23 cellular contexts compared by ENCODE assay signal in the genomic region with DNA sequence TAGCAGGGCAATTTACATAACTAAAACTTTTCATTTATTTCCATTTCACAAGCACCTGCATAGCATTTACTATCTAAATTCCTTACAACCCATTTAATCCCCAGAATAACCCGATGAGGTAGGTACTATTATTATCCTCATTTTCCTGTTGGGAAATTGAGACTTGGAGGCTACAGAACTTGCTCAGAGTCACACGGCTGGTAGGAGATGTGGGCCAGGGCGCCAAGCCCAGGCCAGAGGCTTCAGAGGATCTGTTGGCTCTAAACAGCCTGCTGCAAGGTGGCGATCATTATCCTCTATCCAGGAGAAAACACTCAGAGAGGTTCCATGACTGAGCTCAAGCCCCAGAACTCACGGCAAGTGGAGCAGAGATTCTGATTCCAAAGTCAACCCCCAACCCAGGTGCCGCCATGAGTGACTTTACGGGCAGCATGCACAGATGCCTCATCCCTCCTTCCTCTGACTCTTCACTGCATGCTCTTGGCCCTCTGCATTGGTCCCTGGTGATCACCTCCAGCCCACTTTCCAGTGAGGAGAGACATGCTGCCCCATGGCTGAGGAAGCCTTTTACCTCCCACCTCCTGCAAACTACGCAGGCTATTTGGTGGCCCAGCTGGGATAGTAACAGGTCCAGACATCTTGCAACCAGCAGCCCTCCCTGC.
A peak's percentile ranks its signal among the peaks of the same experiment; 100 is the strongest.
DNase-seq lines count a peak whose midpoint lies in the region; ATAC-seq and TF ChIP-seq lines count a peak whose summit lies in the region.
"Had no signal": no experiment of that assay in that cellular context is flagged by ENCODE, and none has a peak within 500 bp of the region (broad histone marks: within the 10 kb centered on the region; RNA-seq: fewer than 3 reads in every experiment).

No MANE protein-coding gene starts in this region.

- H3K36me3 ChIP-seq in heart left ventricle (no peaks in the 10 kb centered on the region), thyroid gland (no peaks in the 10 kb centered on the region)
- H3K36me3 ChIP-seq: BLaER1 treated with 17β-estradiol and CSF1 and Interleukin-3, amounts not matched to agents 10 nM and 100 nM; Peyer's patch had no signal

- intact Hi-C loops in heart left ventricle (cut with DNase I) = no loop called here
- intact Hi-C loops in left cardiac atrium (cut with DNase I) = no loop called here
- intact Hi-C loops in thyroid gland (cut with DNase I) = no loop called here
- intact Hi-C loops in Calu3 (cut with micrococcal nuclease; ENCODE audit: unreplicated experiment) = no loop called here

- H3K4me1 ChIP-seq in heart left ventricle = peaks cover 0 to 4% (median 0%) of the 10 kb centered on the region in 12 donors
- no peaks in the 10 kb centered on the region for H3K4me1 ChIP-seq in thyroid gland
- H3K4me1 ChIP-seq: A549, Peyer's patch had no signal

- CTCF ChIA-PET in Calu3 (lab: Charles Lee) = no interaction called here

- H3K9me3 ChIP-seq in heart left ventricle = no peaks in the 10 kb centered on the region
- H3K9me3 ChIP-seq in thyroid gland = no peaks in the 10 kb centered on the region
- H3K9me3 ChIP-seq: A549, Peyer's patch, SK-N-SH had no signal

- BruUV-seq in Calu3 (replicated peaks; lab: Mats Ljungman, UMichigan) = no TSS peak

- no peak for TF ChIP-seq POLR2A in heart left ventricle (IDR thresholded peaks at IDR 0.05)
- TF ChIP-seq POLR2A in thyroid gland (IDR thresholded peaks at IDR 0.05) = no peak

- H3K27ac Mint-ChIP-seq in osteocyte (ENCODE audit: unreplicated experiment) = no peak overlapping the region
- no peak overlapping the region for H3K27ac Mint-ChIP-seq in Calu3 (ENCODE audit: unreplicated experiment)
- H3K27ac Mint-ChIP-seq: CD4-positive, alpha-beta T cell had no signal

- H3K9me3 Mint-ChIP-seq in osteocyte (ENCODE audit: unreplicated experiment) (no peaks in the 10 kb centered on the region), Calu3 (ENCODE audit: low read depth, unreplicated experiment) (no peaks in the 10 kb centered on the region)
- H3K9me3 Mint-ChIP-seq: CD4-positive, alpha-beta T cell had no signal

- DNase-seq in heart left ventricle (peak in 3 of 5 donors; percentile 16 to 42 (median 35)), left cardiac atrium (no peak), ecto neural progenitor cell (ENCODE audit: low spot score) (peak; percentile 33), osteocyte (ENCODE audit: extremely low spot score, unreplicated experiment) (peak; percentile 80), thyroid gland (no peak), Calu3 (no peak)
- DNase-seq: AML-193; CD4-positive, alpha-beta T cell; DMS53; GM23248; H7; KBM-7; MV-4-11; NCI-H1105; NCI-H2029; NCI-H446 treated with DMSO at 0.1 percent for 48 hours; NCI-H526; OCI-M1; Peyer's patch; SK-N-SH had no signal

- H3K27me3 Mint-ChIP-seq in osteocyte (ENCODE audit: unreplicated experiment) = peaks cover 8% of the 10 kb centered on the region
- peaks cover 78% of the 10 kb centered on the region for H3K27me3 Mint-ChIP-seq in Calu3 (ENCODE audit: unreplicated experiment)
- H3K27me3 Mint-ChIP-seq: CD4-positive, alpha-beta T cell had no signal

- no peaks in the 10 kb centered on the region for H3K4me1 Mint-ChIP-seq in osteocyte (ENCODE audit: unreplicated experiment)
- no peaks in the 10 kb centered on the region for H3K4me1 Mint-ChIP-seq in Calu3 (ENCODE audit: low read depth, unreplicated experiment)

- TF ChIP-seq CTCF in heart left ventricle (IDR thresholded peaks at IDR 0.05) (no peak), osteocyte (IDR thresholded peaks at IDR 0.05) (no peak), thyroid gland (IDR thresholded peaks at IDR 0.05) (no peak), Calu3 (IDR thresholded peaks at IDR 0.05; ENCODE audit: unreplicated experiment) (no peak)

- H3K36me3 Mint-ChIP-seq in osteocyte (ENCODE audit: unreplicated experiment) (no peaks in the 10 kb centered on the region), Calu3 (ENCODE audit: insufficient read depth, unreplicated experiment) (no peaks in the 10 kb centered on the region)

- H3K4me3 ChIP-seq in heart left ventricle (no peak overlapping the region), thyroid gland (replicated peaks in 1 of 3) (no peak overlapping the region)
- H3K4me3 ChIP-seq: A549; BLaER1 treated with 17β-estradiol and CSF1 and Interleukin-3, amounts not matched to agents 10 nM and 100 nM; GM23248; Peyer's patch had no signal

- H3K27ac ChIP-seq in heart left ventricle (peak overlapping the region in 3 of 12 donors; percentile 13 to 57 (median 48)), thyroid gland (no peak overlapping the region)
- H3K27ac ChIP-seq: A549; BLaER1 treated with 17β-estradiol and CSF1 and Interleukin-3, amounts not matched to agents 10 nM and 100 nM; GM23248; Peyer's patch had no signal

- whole genome bisulfite sequencing in heart left ventricle, 4 donors = 70 to 86% (median 76%) methylated on average over 8 of the region's 8 CpGs
- 94% methylated on average over 8 of the region's 8 CpGs for WGBS in thyroid gland, 2 donors

- peak; percentile 82 to 94 (median 87) for ATAC-seq in heart left ventricle
- no peak for ATAC-seq in left cardiac atrium
- ATAC-seq in SK-N-SH treated with all-trans-retinoic acid at 6 μM for 48 hours = no peak

- no peaks in the 10 kb centered on the region for H3K27me3 ChIP-seq in heart left ventricle
- no peaks in the 10 kb centered on the region for H3K27me3 ChIP-seq in thyroid gland
- H3K27me3 ChIP-seq: BLaER1 treated with 17β-estradiol and CSF1 and Interleukin-3, amounts not matched to agents 10 nM and 100 nM; Peyer's patch had no signal

- H3K4me3 Mint-ChIP-seq in osteocyte (ENCODE audit: unreplicated experiment) = no peak overlapping the region
- H3K4me3 Mint-ChIP-seq in Calu3 (ENCODE audit: low read depth, unreplicated experiment) = no peak overlapping the region
- H3K4me3 Mint-ChIP-seq: CD4-positive, alpha-beta T cell had no signal

TF ChIP-seq in SK-N-SH treated with all-trans-retinoic acid at 6 μM for 48 hours, 23 proteins besides CTCF, POLR2A, EP300 and RAD21:
- TF ChIP-seq, protein P1, sequence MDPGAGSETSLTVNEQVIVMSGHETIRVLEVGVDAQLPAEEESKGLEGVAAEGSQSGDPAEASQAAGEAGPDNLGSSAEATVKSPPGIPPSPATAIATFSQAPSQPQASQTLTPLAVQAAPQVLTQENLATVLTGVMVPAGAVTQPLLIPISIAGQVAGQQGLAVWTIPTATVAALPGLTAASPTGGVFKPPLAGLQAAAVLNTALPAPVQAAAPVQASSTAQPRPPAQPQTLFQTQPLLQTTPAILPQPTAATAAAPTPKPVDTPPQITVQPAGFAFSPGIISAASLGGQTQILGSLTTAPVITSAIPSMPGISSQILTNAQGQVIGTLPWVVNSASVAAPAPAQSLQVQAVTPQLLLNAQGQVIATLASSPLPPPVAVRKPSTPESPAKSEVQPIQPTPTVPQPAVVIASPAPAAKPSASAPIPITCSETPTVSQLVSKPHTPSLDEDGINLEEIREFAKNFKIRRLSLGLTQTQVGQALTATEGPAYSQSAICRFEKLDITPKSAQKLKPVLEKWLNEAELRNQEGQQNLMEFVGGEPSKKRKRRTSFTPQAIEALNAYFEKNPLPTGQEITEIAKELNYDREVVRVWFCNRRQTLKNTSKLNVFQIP (CRISPR knock-in tag; IDR thresholded peaks at IDR 0.05; ENCODE audit: borderline replicate concordance, low read depth) = no peak
- TF ChIP-seq TCF4 (CRISPR knock-in tag; IDR thresholded peaks at IDR 0.05; ENCODE audit: borderline replicate concordance) = no peak
- TF ChIP-seq, protein P2, sequence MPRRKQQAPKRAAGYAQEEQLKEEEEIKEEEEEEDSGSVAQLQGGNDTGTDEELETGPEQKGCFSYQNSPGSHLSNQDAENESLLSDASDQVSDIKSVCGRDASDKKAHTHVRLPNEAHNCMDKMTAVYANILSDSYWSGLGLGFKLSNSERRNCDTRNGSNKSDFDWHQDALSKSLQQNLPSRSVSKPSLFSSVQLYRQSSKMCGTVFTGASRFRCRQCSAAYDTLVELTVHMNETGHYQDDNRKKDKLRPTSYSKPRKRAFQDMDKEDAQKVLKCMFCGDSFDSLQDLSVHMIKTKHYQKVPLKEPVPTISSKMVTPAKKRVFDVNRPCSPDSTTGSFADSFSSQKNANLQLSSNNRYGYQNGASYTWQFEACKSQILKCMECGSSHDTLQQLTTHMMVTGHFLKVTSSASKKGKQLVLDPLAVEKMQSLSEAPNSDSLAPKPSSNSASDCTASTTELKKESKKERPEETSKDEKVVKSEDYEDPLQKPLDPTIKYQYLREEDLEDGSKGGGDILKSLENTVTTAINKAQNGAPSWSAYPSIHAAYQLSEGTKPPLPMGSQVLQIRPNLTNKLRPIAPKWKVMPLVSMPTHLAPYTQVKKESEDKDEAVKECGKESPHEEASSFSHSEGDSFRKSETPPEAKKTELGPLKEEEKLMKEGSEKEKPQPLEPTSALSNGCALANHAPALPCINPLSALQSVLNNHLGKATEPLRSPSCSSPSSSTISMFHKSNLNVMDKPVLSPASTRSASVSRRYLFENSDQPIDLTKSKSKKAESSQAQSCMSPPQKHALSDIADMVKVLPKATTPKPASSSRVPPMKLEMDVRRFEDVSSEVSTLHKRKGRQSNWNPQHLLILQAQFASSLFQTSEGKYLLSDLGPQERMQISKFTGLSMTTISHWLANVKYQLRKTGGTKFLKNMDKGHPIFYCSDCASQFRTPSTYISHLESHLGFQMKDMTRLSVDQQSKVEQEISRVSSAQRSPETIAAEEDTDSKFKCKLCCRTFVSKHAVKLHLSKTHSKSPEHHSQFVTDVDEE (CRISPR knock-in tag; IDR thresholded peaks at IDR 0.05) = no peak
- no peak for TF ChIP-seq ZFP3 (CRISPR knock-in tag; IDR thresholded peaks at IDR 0.05)

Comparison
In these comparisons a context has a peak if more than half of its experiments do, and no peak if none do; other contexts are left out.
1. ATAC-seq: peak in heart left ventricle (4 of 4); none in left cardiac atrium (0 of 2) and SK-N-SH treated with all-trans-retinoic acid at 6 μM for 48 hours (single experiment).
2. DNase-seq: peak in heart left ventricle (3 of 5), ecto neural progenitor cell (single experiment) and osteocyte (single experiment); none in left cardiac atrium (single experiment), thyroid gland (0 of 2) and Calu3 (single experiment).